Comparison of ENCODE assay signal across 9 cellular contexts in genomic region chr6:167898673-167899311, GRCh38.
DNase-seq lines count a peak whose midpoint lies in the region; ATAC-seq and TF ChIP-seq lines count a peak whose summit lies in the region.
"Had no signal": no experiment of that assay in that cellular context is flagged by ENCODE, and none has a peak within 500 bp of the region (broad histone marks: within the 10 kb centered on the region; RNA-seq: fewer than 3 reads in every experiment).

No MANE protein-coding gene starts in this region.

- intact Hi-C loops in activated naive CD4-positive, alpha-beta T cell treated with anti-CD3 and anti-CD28 coated beads for 36 hours (cut with micrococcal nuclease): loop anchor here (1.0 to 10.0 kb wide), 3 partner anchors 413 to 716 kb away; no protein-coding TSS in a partner anchor

- H3K36me3 ChIP-seq in RWPE2 (ENCODE audit: low read depth): peaks cover 61% of the 10 kb centered on the region

- peaks cover 18% of the 10 kb centered on the region for H3K36me3 Mint-ChIP-seq in progenitor cell of endocrine pancreas (ENCODE audit: insufficient read depth)
- no peaks in the 10 kb centered on the region for H3K36me3 Mint-ChIP-seq in activated naive CD4-positive, alpha-beta T cell treated with anti-CD3 and anti-CD28 coated beads for 36 hours (ENCODE audit: low read depth)

- TF ChIP-seq CTCF in RWPE2 (IDR thresholded peaks at IDR 0.05; ENCODE audit: poor library complexity, severe bottlenecking) (peak; percentile 80), fibroblast of mammary gland (conservative IDR thresholded peaks at IDR 0.05; ENCODE audit: control insufficient read depth, insufficient read depth, low read depth, low read length) (peak; percentile 73), progenitor cell of endocrine pancreas (IDR thresholded peaks at IDR 0.05; ENCODE audit: unreplicated experiment) (peak; percentile 85)

- H3K27me3 Mint-ChIP-seq in progenitor cell of endocrine pancreas: no peaks in the 10 kb centered on the region
- no peaks in the 10 kb centered on the region for H3K27me3 Mint-ChIP-seq in activated naive CD4-positive, alpha-beta T cell treated with anti-CD3 and anti-CD28 coated beads for 36 hours (ENCODE audit: low read depth)
- H3K27me3 Mint-ChIP-seq: CD4-positive, CD25-positive, alpha-beta regulatory T cell had no signal

- no peaks in the 10 kb centered on the region for H3K27me3 ChIP-seq in RWPE2 (ENCODE audit: insufficient read depth, poor library complexity, severe bottlenecking)

- no peak overlapping the region for H3K4me3 ChIP-seq in RWPE2 (ENCODE audit: severe bottlenecking)
- no peak overlapping the region for H3K4me3 ChIP-seq in fibroblast of mammary gland (ENCODE audit: control insufficient read depth, low read depth, low read length)

- peak overlapping the region; percentile 4 for H3K27ac Mint-ChIP-seq in progenitor cell of endocrine pancreas
- H3K27ac Mint-ChIP-seq in activated naive CD4-positive, alpha-beta T cell treated with anti-CD3 and anti-CD28 coated beads for 36 hours: no peak overlapping the region
- H3K27ac Mint-ChIP-seq: CD4-positive, CD25-positive, alpha-beta regulatory T cell had no signal

- no peaks in the 10 kb centered on the region for H3K9me3 ChIP-seq in RWPE2 (ENCODE audit: severe bottlenecking)

- H3K4me3 Mint-ChIP-seq in progenitor cell of endocrine pancreas (ENCODE audit: low read depth): no peak overlapping the region
- no peak overlapping the region for H3K4me3 Mint-ChIP-seq in activated naive CD4-positive, alpha-beta T cell treated with anti-CD3 and anti-CD28 coated beads for 36 hours
- H3K4me3 Mint-ChIP-seq: CD4-positive, CD25-positive, alpha-beta regulatory T cell had no signal

- H3K4me1 Mint-ChIP-seq in progenitor cell of endocrine pancreas (ENCODE audit: low read depth): peaks cover 13% of the 10 kb centered on the region
- no peaks in the 10 kb centered on the region for H3K4me1 Mint-ChIP-seq in activated naive CD4-positive, alpha-beta T cell treated with anti-CD3 and anti-CD28 coated beads for 36 hours (ENCODE audit: low read depth)
- H3K4me1 Mint-ChIP-seq: CD4-positive, CD25-positive, alpha-beta regulatory T cell had no signal

- DNase-seq in NCI-H2081 (lab: John Stamatoyannopoulos, UW): peak; percentile 5 to 12
- no peak for DNase-seq in NCI-H2081 treated with DMSO at 0.1 percent for 48 hours (lab: John Stamatoyannopoulos, UW)
- DNase-seq in HT1080 (ENCODE audit: low read depth): peak; percentile 33
- DNase-seq in RWPE2 (ENCODE audit: low spot score): no peak
- peak; percentile 66 for DNase-seq in fibroblast of mammary gland (ENCODE audit: low read depth)
- no peak for DNase-seq in progenitor cell of endocrine pancreas (ENCODE audit: low spot score, unreplicated experiment)
- DNase-seq in activated CD8-positive, alpha-beta memory T cell treated with anti-CD3 and anti-CD28 coated beads for 24 hours: no peak
- no peak for DNase-seq in activated naive CD4-positive, alpha-beta T cell treated with anti-CD3 and anti-CD28 coated beads for 36 hours

- H3K27ac ChIP-seq in RWPE2 (ENCODE audit: poor library complexity, severe bottlenecking): no peak overlapping the region

- CTCF ChIA-PET in activated naive CD4-positive, alpha-beta T cell treated with anti-CD3 and anti-CD28 coated beads for 36 hours (lab: Charles Lee): interaction anchor here (1.3 kb wide), 1 partner anchor 222 kb away, joined by 3 read pairs; no protein-coding TSS in a partner anchor

- no peaks in the 10 kb centered on the region for H3K9me3 Mint-ChIP-seq in progenitor cell of endocrine pancreas (ENCODE audit: low read depth)
- no peaks in the 10 kb centered on the region for H3K9me3 Mint-ChIP-seq in activated naive CD4-positive, alpha-beta T cell treated with anti-CD3 and anti-CD28 coated beads for 36 hours
- H3K9me3 Mint-ChIP-seq: CD4-positive, CD25-positive, alpha-beta regulatory T cell had no signal

- H3K4me1 ChIP-seq in RWPE2 (ENCODE audit: insufficient read depth, poor library complexity, severe bottlenecking): peaks cover under 1% of the 10 kb centered on the region

- no peak for ATAC-seq in RWPE2 (ENCODE audit: low read depth)

Comparison
In these comparisons a context has a peak if more than half of its experiments do, and no peak if none do; other contexts are left out.
1. DNase-seq: peak in NCI-H2081 (2 of 2), HT1080 (single experiment) and fibroblast of mammary gland (single experiment); none in NCI-H2081 treated with DMSO at 0.1 percent for 48 hours (single experiment), RWPE2 (single experiment), progenitor cell of endocrine pancreas (single experiment), activated CD8-positive, alpha-beta memory T cell treated with anti-CD3 and anti-CD28 coated beads for 24 hours (single experiment) and activated naive CD4-positive, alpha-beta T cell treated with anti-CD3 and anti-CD28 coated beads for 36 hours (single experiment).
2. Peak in every context shown above with its lines, with median percentiles within 50 percentile points of each other: CTCF ChIP-seq.